In genomic region chr9:87517732-87518131, GRCh38 we compare ENCODE assay signal across 20 cellular contexts.
"Had no signal": no experiment of that assay in that cellular context is flagged by ENCODE, and none has a peak within 500 bp of the region (broad histone marks: within the 10 kb centered on the region; RNA-seq: fewer than 3 reads in every experiment).

No MANE protein-coding gene starts in this region.

- ATAC-seq: activated CD8-positive, alpha-beta T cell treated with anti-CD3 and anti-CD28 coated beads for 36 hours; activated T-helper 17 cell treated with anti-CD3 and anti-CD28 coated beads, Interleukin-2, amount 50 U/mL, for 72 hours; mucosa of descending colon; naive thymus-derived CD8-positive, alpha-beta T cell; stimulated activated naive CD8-positive, alpha-beta T cell treated with anti-CD3 and anti-CD28 coated beads, Interleukin-15, Interleukin-2, amounts not matched to agents 100 U/mL and 50 U/mL, for 24 hours had no signal

- H3K4me3 Mint-ChIP-seq: activated CD8-positive, alpha-beta T cell treated with anti-CD3 and anti-CD28 coated beads for 36 hours; activated naive CD8-positive, alpha-beta T cell treated with anti-CD3 and anti-CD28 coated beads for 36 hours; activated T-helper 17 cell treated with anti-CD3 and anti-CD28 coated beads, Interleukin-2, amount 50 U/mL, for 72 hours; naive thymus-derived CD8-positive, alpha-beta T cell had no signal

- H3K4me3 ChIP-seq: esophagus squamous epithelium, mucosa of descending colon, prostate gland, right atrium auricular region had no signal

- H3K27ac Mint-ChIP-seq: activated CD8-positive, alpha-beta T cell treated with anti-CD3 and anti-CD28 coated beads for 36 hours; activated naive CD8-positive, alpha-beta T cell treated with anti-CD3 and anti-CD28 coated beads for 36 hours; activated T-helper 17 cell treated with anti-CD3 and anti-CD28 coated beads, Interleukin-2, amount 50 U/mL, for 72 hours; naive thymus-derived CD8-positive, alpha-beta T cell had no signal

- H3K36me3 Mint-ChIP-seq: activated naive CD8-positive, alpha-beta T cell treated with anti-CD3 and anti-CD28 coated beads for 36 hours; naive thymus-derived CD8-positive, alpha-beta T cell had no signal

- H3K4me1 Mint-ChIP-seq: activated naive CD8-positive, alpha-beta T cell treated with anti-CD3 and anti-CD28 coated beads for 36 hours; activated T-helper 17 cell treated with anti-CD3 and anti-CD28 coated beads, Interleukin-2, amount 50 U/mL, for 72 hours had no signal

- H3K27ac ChIP-seq: prostate gland, right atrium auricular region had no signal

- H3K36me3 ChIP-seq: esophagus squamous epithelium, prostate gland, right atrium auricular region had no signal

- H3K9me3 Mint-ChIP-seq: activated CD8-positive, alpha-beta T cell treated with anti-CD3 and anti-CD28 coated beads for 36 hours; activated naive CD8-positive, alpha-beta T cell treated with anti-CD3 and anti-CD28 coated beads for 36 hours; activated T-helper 17 cell treated with anti-CD3 and anti-CD28 coated beads, Interleukin-2, amount 50 U/mL, for 72 hours; naive thymus-derived CD8-positive, alpha-beta T cell had no signal

- DNase-seq: activated CD4-positive, alpha-beta T cell treated with anti-CD3 and anti-CD28 coated beads for 48 hours; activated CD4-positive, CD25-positive, alpha-beta regulatory T cell; activated CD8-positive, alpha-beta T cell treated with anti-CD3 and anti-CD28 coated beads for 36 hours; activated naive CD4-positive, alpha-beta T cell; activated naive CD8-positive, alpha-beta T cell treated with anti-CD3 and anti-CD28 coated beads for 36 hours; activated T-cell treated with anti-CD3 and anti-CD28 coated beads, Interleukin-2, amount 50 U/mL, for 1 hour; amniotic stem cell; effector memory CD4-positive, alpha-beta T cell; esophagus squamous epithelium; left cardiac atrium; mesenchymal stem cell; mucosa of descending colon; naive thymus-derived CD8-positive, alpha-beta T cell; stimulated activated CD4-positive, alpha-beta T cell treated with anti-CD3 and anti-CD28 coated beads, Interleukin-2, amount 100 ng/mL, for 24 hours; stimulated activated naive CD8-positive, alpha-beta T cell treated with anti-CD3 and anti-CD28 coated beads, Interleukin-15, Interleukin-2, amounts not matched to agents 100 U/mL and 50 U/mL, for 24 hours; T-helper 9 cell; trophoblast cell had no signal

- H3K9me3 ChIP-seq: esophagus squamous epithelium, mucosa of descending colon, prostate gland, right atrium auricular region had no signal

- H3K4me1 ChIP-seq: prostate gland had no signal

- H3K27me3 ChIP-seq: esophagus squamous epithelium, right atrium auricular region had no signal
